Comparison of ENCODE assay signal across 13 cellular contexts in genomic region chr17:17053446-17054379, GRCh38. TPM values are rescaled to one million over a fixed set of nuclear protein-coding genes. Genes with fewer than 3 reads are reported as not detected.
DNase-seq lines count a peak whose midpoint lies in the region; ATAC-seq, FAIRE-seq and TF ChIP-seq lines count a peak whose summit lies in the region.
"Had no signal": no experiment of that assay in that cellular context is flagged by ENCODE, and none has a peak within 500 bp of the region (broad histone marks: within the 10 kb centered on the region; RNA-seq: fewer than 3 reads in every experiment).

No MANE protein-coding gene starts in this region.

- H3K79me2 ChIP-seq in K562 (ENCODE audit: control insufficient read depth, insufficient read depth, low read length), result peaks cover 13% of the 10 kb centered on the region

- H3K4me1 ChIP-seq in left ventricle myocardium inferior (peaks cover 100% of the 10 kb centered on the region), K562 (replicated peaks in 1 of 2; ENCODE audit: control insufficient read depth in 2 of 2, insufficient read depth in 2 of 2, low read length in 2 of 2) (peaks cover 0 to 5% of the 10 kb centered on the region in 2 experiments; a peak in 2 of 5 replicates), gastroesophageal sphincter (peaks cover 3 to 98% (median 36%) of the 10 kb centered on the region in 3 donors)

- no peak overlapping the region for H3K4me2 ChIP-seq in K562 (ENCODE audit: insufficient read depth, low read length)
- H3K4me2 ChIP-seq: SK-N-SH had no signal

- peak overlapping the region in 4 of 10 donors; percentile 5 to 63 (median 22) for H3K4me3 Mint-ChIP-seq in naive thymus-derived CD8-positive, alpha-beta T cell
- H3K4me3 Mint-ChIP-seq: activated naive CD4-positive, alpha-beta T cell treated with anti-CD3 and anti-CD28 coated beads, Interleukin-2, amount 50 U/mL, for 24 hours had no signal

- no peak for TF ChIP-seq RAD21 in K562 (CRISPR knock-in tag; conservative IDR thresholded peaks at IDR 0.05 in 1 of 2, IDR thresholded peaks at IDR 0.05 in 1 of 2)

- H3K9me1 ChIP-seq in K562 (ENCODE audit: control insufficient read depth, insufficient read depth, low read length), result no peaks in the 10 kb centered on the region

- POLR2A ChIA-PET in K562 (lab: Yijun Ruan, JAX), result interaction anchor here (2.8 kb wide), 1 partner anchor 10 kb away, joined by 10 read pairs; no protein-coding TSS in a partner anchor
- POLR2A ChIA-PET in naive thymus-derived CD8-positive, alpha-beta T cell (lab: Charles Lee), result interaction anchor here (0.5 to 1.3 kb wide), 2 partner anchors 12 to 184 kb away, joined by 3 to 4 read pairs; no protein-coding TSS in a partner anchor

- no peak for TF ChIP-seq CTCF in left ventricle myocardium inferior (IDR thresholded peaks at IDR 0.05; ENCODE audit: borderline replicate concordance)
- TF ChIP-seq CTCF in K562 (IDR thresholded peaks at IDR 0.05 in 2 of 3, conservative IDR thresholded peaks at IDR 0.05 in 1 of 3; ENCODE audit: insufficient read depth in 2 of 3, low read depth in 1 of 3, low read length in 3 of 3), result no peak
- no peak for TF ChIP-seq CTCF in gastroesophageal sphincter (IDR thresholded peaks at IDR 0.05)

- ATAC-seq in Right ventricle myocardium inferior, result no peak
- ATAC-seq in K562, result no peak
- no peak for ATAC-seq in naive thymus-derived CD8-positive, alpha-beta T cell
- no peak for ATAC-seq in gastroesophageal sphincter

- H3K27ac ChIP-seq in left ventricle myocardium inferior (replicated peaks) (peak overlapping the region; percentile 82), K562 (ENCODE audit: extremely low read depth, low read depth, low read length) (no peak overlapping the region), gastroesophageal sphincter (peak overlapping the region in 1 of 4 donors; percentile 21)

- H4K20me1 ChIP-seq in K562 (replicated peaks; ENCODE audit: control insufficient read depth, insufficient read depth, low read length), result peaks cover 11% of the 10 kb centered on the region; the same call in 1 of the 2 replicates

- peaks cover 28 to 75% (median 57%) of the 10 kb centered on the region in 4 donors for H3K4me1 Mint-ChIP-seq in naive thymus-derived CD8-positive, alpha-beta T cell

- peak overlapping the region in 8 of 10 donors; percentile 6 to 79 (median 48) for H3K27ac Mint-ChIP-seq in naive thymus-derived CD8-positive, alpha-beta T cell

- no peak for FAIRE-seq in K562 (lab: Jason Lieb, UNC)

- TF ChIP-seq POLR2A in K562 (conservative IDR thresholded peaks at IDR 0.05) (no peak), gastroesophageal sphincter (IDR thresholded peaks at IDR 0.05) (no peak)

- H3K9me3 Mint-ChIP-seq in naive thymus-derived CD8-positive, alpha-beta T cell, result no peaks in the 10 kb centered on the region
- H3K9me3 Mint-ChIP-seq: activated naive CD4-positive, alpha-beta T cell treated with anti-CD3 and anti-CD28 coated beads, Interleukin-2, amount 50 U/mL, for 24 hours had no signal

- BruUV-seq in K562 (replicated peaks; lab: Mats Ljungman, UMichigan), result no TSS peak

- H3K9me3 ChIP-seq in left ventricle myocardium inferior (replicated peaks) (no peaks in the 10 kb centered on the region), K562 (replicated peaks; ENCODE audit: control insufficient read depth, insufficient read depth, low read depth, low read length) (no peaks in the 10 kb centered on the region), gastroesophageal sphincter (no peaks in the 10 kb centered on the region)
- H3K9me3 ChIP-seq: SK-N-SH had no signal

- DNase-seq in left ventricle myocardium inferior, result no peak
- DNase-seq in Right ventricle myocardium inferior (ENCODE audit: missing footprints), result no peak
- no peak for DNase-seq in K562 (ENCODE audit: extremely low read depth in 1 of 4, low spot score in 3 of 4)
- peak in 1 of 10 donors; percentile 23 for DNase-seq in naive thymus-derived CD8-positive, alpha-beta T cell
- no peak for DNase-seq in SHP77 treated with DMSO at 0.1 percent for 48 hours (lab: John Stamatoyannopoulos, UW)
- DNase-seq in RPMI8226, result no peak
- DNase-seq in kidney glomerular epithelial cell (lab: John Stamatoyannopoulos, UW), result no peak
- DNase-seq: C1 segment of cervical spinal cord, dermis blood vessel endothelial cell, GF-D8, SK-N-SH had no signal

- CTCF ChIA-PET in K562 (lab: Yijun Ruan, JAX; ENCODE audit: low intra/inter-chr PET ratio), result no interaction called here

- WGBS in K562 (ENCODE audit: insufficient coverage, low coverage, missing lambda C conversion rate), result 76% methylated on average over 8 of the region's 8 CpGs
- 42 to 58% methylated on average over 5 to 6 of the region's 8 CpGs for WGBS in gastroesophageal sphincter (ENCODE audit: low coverage in 1 of 2), 2 donors

- peaks cover 0 to 26% (median 0%) of the 10 kb centered on the region in 3 donors for H3K36me3 Mint-ChIP-seq in naive thymus-derived CD8-positive, alpha-beta T cell
- H3K36me3 Mint-ChIP-seq: activated naive CD4-positive, alpha-beta T cell treated with anti-CD3 and anti-CD28 coated beads, Interleukin-2, amount 50 U/mL, for 24 hours had no signal

- in situ Hi-C loops in K562 (cut with MboI), result no loop called here

- peaks cover 4% of the 10 kb centered on the region for H3K36me3 ChIP-seq in left ventricle myocardium inferior
- peaks cover 4% of the 10 kb centered on the region; the same call in 1 of the 3 replicates for H3K36me3 ChIP-seq in K562 (ENCODE audit: control insufficient read depth, insufficient read depth, low read length)
- H3K36me3 ChIP-seq in gastroesophageal sphincter, result peaks cover 0 to 15% of the 10 kb centered on the region in 2 donors

- H3K27me3 ChIP-seq in left ventricle myocardium inferior (ENCODE audit: low read depth) (no peaks in the 10 kb centered on the region), K562 (ENCODE audit: control insufficient read depth in 2 of 2, insufficient read depth in 2 of 2, low read length in 2 of 2) (no peaks in the 10 kb centered on the region), gastroesophageal sphincter (no peaks in the 10 kb centered on the region)

- H3K4me3 ChIP-seq in left ventricle myocardium inferior (no peak overlapping the region), K562 (no peak overlapping the region), gastroesophageal sphincter (no peak overlapping the region)

- H3K9ac ChIP-seq in K562 (ENCODE audit: insufficient read depth in 1 of 2, low read depth in 2 of 2, low read length in 2 of 2), result no peak overlapping the region
- H3K9ac ChIP-seq: SK-N-SH had no signal

- intact Hi-C loops in left ventricle myocardium inferior (cut with micrococcal nuclease) (no loop called here), Right ventricle myocardium inferior (cut with DNase I) (no loop called here), K562 (cut with micrococcal nuclease) (no loop called here)

- TF ChIP-seq EP300 in K562 (IDR thresholded peaks at IDR 0.05; ENCODE audit: low read length) (no peak), gastroesophageal sphincter (IDR thresholded peaks at IDR 0.05) (no peak)

- H3K27me3 Mint-ChIP-seq in naive thymus-derived CD8-positive, alpha-beta T cell, result no peaks in the 10 kb centered on the region
- H3K27me3 Mint-ChIP-seq: activated naive CD4-positive, alpha-beta T cell treated with anti-CD3 and anti-CD28 coated beads, Interleukin-2, amount 50 U/mL, for 24 hours had no signal

- H2AFZ ChIP-seq in K562 (ENCODE audit: low read depth, low read length), result no peak overlapping the region

TF ChIP-seq in K562, 482 proteins besides CTCF, POLR2A, EP300 and RAD21:
- TF ChIP-seq, protein P1, sequence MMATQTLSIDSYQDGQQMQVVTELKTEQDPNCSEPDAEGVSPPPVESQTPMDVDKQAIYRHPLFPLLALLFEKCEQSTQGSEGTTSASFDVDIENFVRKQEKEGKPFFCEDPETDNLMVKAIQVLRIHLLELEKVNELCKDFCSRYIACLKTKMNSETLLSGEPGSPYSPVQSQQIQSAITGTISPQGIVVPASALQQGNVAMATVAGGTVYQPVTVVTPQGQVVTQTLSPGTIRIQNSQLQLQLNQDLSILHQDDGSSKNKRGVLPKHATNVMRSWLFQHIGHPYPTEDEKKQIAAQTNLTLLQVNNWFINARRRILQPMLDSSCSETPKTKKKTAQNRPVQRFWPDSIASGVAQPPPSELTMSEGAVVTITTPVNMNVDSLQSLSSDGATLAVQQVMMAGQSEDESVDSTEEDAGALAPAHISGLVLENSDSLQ (IDR thresholded peaks at IDR 0.05), result 0 out of 2 replicates have a peak, but pooled peaks have one; percentile 52
- TF ChIP-seq DDX20 (tag; IDR thresholded peaks at IDR 0.05; ENCODE audit: low read depth) (no peak), SREBF1 (IDR thresholded peaks at IDR 0.05; ENCODE audit: borderline replicate concordance, low read depth, low read length) (no peak), RFX5 (IDR thresholded peaks at IDR 0.05; ENCODE audit: low read depth, low read length) (no peak), MEIS2 (IDR thresholded peaks at IDR 0.05; ENCODE audit: partially characterized antibody) (peak; percentile 60)

RNA-seq across cellular contexts. Expression of gene MPRIP, which starts 11.5 kb away (rescaled TPM):
- total RNA-seq in left ventricle myocardium inferior, result 350 TPM
- 312 TPM for total RNA-seq in Right ventricle myocardium inferior
- 73.2 and 115 TPM in 2 replicates for total RNA-seq in K562 (2011; cell fraction: chromatin; rRNA removed; ENCODE audit: low replicate concordance)
- 49.1 and 50.7 TPM in 2 replicates for total RNA-seq in K562 (2011; cell fraction: nucleolus; rRNA removed)
- 59.9 and 61.7 TPM in 2 replicates for total RNA-seq in K562 (2011; cell fraction: nucleoplasm; rRNA removed)
- total RNA-seq in K562 (2014; rRNA removed), result 49.0 and 70.2 TPM in 2 replicates
- total RNA-seq in K562 (2014; rRNA removed; fragmentation: Illumina TruSeq; extraction: Trizol), result 29.2 and 33.4 TPM in 2 replicates
- total RNA-seq in K562 (2015; rRNA removed; fragmentation: Illumina TruSeq; extraction: Trizol), result 41.3 and 41.8 TPM in 2 replicates
- 71.0 and 72.6 TPM in 2 replicates for total RNA-seq in K562 (2021)
- polyA plus RNA-seq in K562 (2011; rRNA removed), result 22.8 and 28.6 TPM in 2 replicates
- polyA plus RNA-seq in K562 (2011; cell fraction: cytosol; rRNA removed), result 21.1 and 26.2 TPM in 2 replicates
- 35.5 and 45.4 TPM in 2 replicates for polyA plus RNA-seq in K562 (2011; cell fraction: nucleus; rRNA removed)
- 36.3 and 45.7 TPM in 2 replicates for polyA plus RNA-seq in K562 (2012)
- polyA plus RNA-seq in K562 (2014; fragmentation: Illumina TruSeq; extraction: Trizol), result 28.7 and 30.1 TPM in 2 replicates
- 10 to 100 TPM; 10.0 to 10.1 TPM for polyA plus RNA-seq in K562 (2014; fragmentation: Nextera tagmentation; extraction: Ambion mirVana)
- polyA plus RNA-seq in K562 (2014; rRNA removed), result 32.0 and 37.6 TPM in 2 replicates
- 30.8 and 32.1 TPM in 2 replicates for polyA minus RNA-seq in K562 (2011; rRNA and poly(A)+ RNA removed)
- polyA minus RNA-seq in K562 (2011; cell fraction: cytosol; rRNA and poly(A)+ RNA removed), result 20.0 and 30.2 TPM in 2 replicates
- 21.0 and 28.3 TPM in 2 replicates for polyA minus RNA-seq in K562 (2011; cell fraction: nucleus; rRNA and poly(A)+ RNA removed)
- total RNA-seq in naive thymus-derived CD8-positive, alpha-beta T cell, result 100 to 1,000 TPM; 219 to 234 TPM
- polyA plus RNA-seq in naive thymus-derived CD8-positive, alpha-beta T cell, result 10 to 100 TPM; 16.9 to 28.3 (median 26.4) TPM
- total RNA-seq in gastroesophageal sphincter, result 100 to 1,000 TPM; 113 to 233 (median 155) TPM
